ENCODE assay signal across 11 cellular contexts in the genomic region with DNA sequence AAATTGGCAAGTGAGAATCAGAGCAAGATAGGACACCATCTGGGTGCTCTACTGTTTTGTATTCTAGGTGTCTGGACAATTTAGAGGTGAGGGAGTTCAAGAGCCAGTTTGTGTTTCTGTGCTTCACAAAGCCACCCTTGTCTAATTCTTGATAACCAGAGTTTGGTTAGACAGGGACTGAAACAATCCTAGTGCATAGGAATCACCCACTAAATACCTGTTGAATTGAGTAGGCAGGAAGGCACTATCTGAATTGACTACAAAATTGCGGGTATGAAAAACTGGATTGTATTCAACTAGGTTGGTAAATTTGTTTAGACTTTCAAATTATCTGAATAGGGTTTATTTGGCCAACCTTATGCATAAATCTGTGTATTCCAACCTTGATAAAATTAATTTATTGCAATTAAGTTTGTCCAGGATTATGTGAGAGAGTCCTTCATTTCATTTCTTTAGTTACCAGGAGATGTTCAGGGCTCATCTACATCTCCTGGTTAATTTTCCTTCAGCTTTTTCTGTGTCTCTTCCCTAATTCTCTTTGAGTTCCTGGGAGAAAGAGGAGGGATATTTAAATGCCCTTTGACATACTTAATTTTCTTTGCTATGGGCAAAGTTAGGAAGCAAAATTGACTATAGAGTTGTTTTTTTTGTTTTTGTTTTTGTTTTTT. TPM values are rescaled to one million over a fixed set of nuclear protein-coding genes. Genes with fewer than 3 reads are reported as not detected.
DNase-seq lines count a peak whose midpoint lies in the region; FAIRE-seq and TF ChIP-seq lines count a peak whose summit lies in the region.
"Had no signal": no experiment of that assay in that cellular context is flagged by ENCODE, and none has a peak within 500 bp of the region (broad histone marks: within the 10 kb centered on the region; RNA-seq: fewer than 3 reads in every experiment).

No MANE protein-coding gene starts in this region.

- peaks cover 10% of the 10 kb centered on the region for H3K4me1 Mint-ChIP-seq in Caco-2 (ENCODE audit: low read depth, unreplicated experiment)

- H3K36me3 Mint-ChIP-seq in Caco-2 (ENCODE audit: insufficient read depth, unreplicated experiment): peaks cover 44% of the 10 kb centered on the region

- no peak overlapping the region for H3K27ac Mint-ChIP-seq in Caco-2 (ENCODE audit: unreplicated experiment)

- H3K27me3 ChIP-seq in Caco-2 (replicated peaks; ENCODE audit: control insufficient read depth, insufficient read depth, low read length) (no peaks in the 10 kb centered on the region), KMS-11 (ENCODE audit: insufficient read depth, low read depth) (no peaks in the 10 kb centered on the region), brain microvascular endothelial cell (replicated peaks) (no peaks in the 10 kb centered on the region), mucosa of stomach (ENCODE audit: control insufficient read depth, insufficient read depth, low read length) (no peaks in the 10 kb centered on the region)

- H3K4me3 ChIP-seq in Caco-2 (ENCODE audit: low read depth, low read length) (peak overlapping the region; percentile 72), KMS-11 (IDR thresholded peaks at IDR 0.05; ENCODE audit: insufficient read depth, low read depth, low read length) (no peak overlapping the region), brain microvascular endothelial cell (ENCODE audit: low read depth, low read length) (peak overlapping the region; percentile 99), mucosa of stomach (ENCODE audit: low read length) (no peak overlapping the region), lower leg skin (ENCODE audit: low read depth, poor library complexity, severe bottlenecking) (no peak overlapping the region)

- in situ Hi-C loops in brain microvascular endothelial cell (cut with HindIII; ENCODE audit: low pct_ligation_motif_present, low sequenced_read_pairs): no loop called here

- H3K9me3 ChIP-seq in Caco-2 (no peaks in the 10 kb centered on the region), mucosa of stomach (ENCODE audit: control insufficient read depth, low read length) (no peaks in the 10 kb centered on the region)

- no peaks in the 10 kb centered on the region for H4K20me1 ChIP-seq in KMS-11 (ENCODE audit: insufficient read depth)

- no peak overlapping the region for H3K4me3 Mint-ChIP-seq in Caco-2 (ENCODE audit: unreplicated experiment)

- H3K9me3 Mint-ChIP-seq in Caco-2 (ENCODE audit: unreplicated experiment): no peaks in the 10 kb centered on the region
- H3K9me3 Mint-ChIP-seq: activated T-helper 2 cell treated with anti-CD3 and anti-CD28 coated beads, Interferon-gamma antibody, Interleukin-2, Interleukin-4, amounts not matched to agents 10 μg/mL and 5 μg/mL and 100 μg/mL, durations not matched to agents 14 hours and 24 hours and 36 hours had no signal

- H3K4me1 ChIP-seq in Caco-2 (0 out of 2 replicates have a peak, but pooled peaks cover 6% of the 10 kb centered on the region), KMS-11 (ENCODE audit: low read depth, poor library complexity, severe bottlenecking) (peaks cover 42% of the 10 kb centered on the region), mucosa of stomach (ENCODE audit: control insufficient read depth, insufficient read depth, low read length) (no peaks in the 10 kb centered on the region)

- peaks cover 68% of the 10 kb centered on the region for H3K79me2 ChIP-seq in KMS-11 (ENCODE audit: insufficient read depth, low read depth)

- H3K27ac ChIP-seq in KMS-11 (peak overlapping the region; percentile 48; the same call in 1 of the 2 replicates), brain microvascular endothelial cell (peak overlapping the region; percentile 86)

- peak overlapping the region; percentile 64 for H3K4me2 ChIP-seq in KMS-11

- H3K36me3 ChIP-seq in Caco-2 (ENCODE audit: control insufficient read depth, insufficient read depth, low read length) (peaks cover 2% of the 10 kb centered on the region; the same call in 1 of the 2 replicates), KMS-11 (ENCODE audit: insufficient read depth) (no peaks in the 10 kb centered on the region; the same call in 1 of the 2 replicates), brain microvascular endothelial cell (replicated peaks) (no peaks in the 10 kb centered on the region), mucosa of stomach (ENCODE audit: control insufficient read depth, insufficient read depth, low read length) (no peaks in the 10 kb centered on the region)

- intact Hi-C loops in Caco-2 (cut with micrococcal nuclease; ENCODE audit: unreplicated experiment) (no loop called here), lower leg skin (cut with DNase I; ENCODE audit: low total_unique reads) (no loop called here)

- POLR2A ChIA-PET in Caco-2 (lab: Charles Lee): no interaction called here

- peak overlapping the region; percentile 66; the same call in 1 of the 2 replicates for H3K9ac ChIP-seq in KMS-11
- H3K9ac ChIP-seq in mucosa of stomach (ENCODE audit: low read length): peak overlapping the region; percentile 82

- H3K27me3 Mint-ChIP-seq in Caco-2 (ENCODE audit: insufficient read depth, unreplicated experiment): no peaks in the 10 kb centered on the region

- H2AFZ ChIP-seq in KMS-11 (ENCODE audit: low read depth): no peak overlapping the region

- BruUV-seq in Caco-2 (replicated peaks; lab: Mats Ljungman, UMichigan): no TSS peak

- 55 to 60% methylated on average over 1 of the region's 1 CpG for WGBS in lower leg skin, 2 donors

- CTCF ChIA-PET in Caco-2 (lab: Charles Lee): interaction anchor here (0.6 to 3.0 kb wide), 5 partner anchors 17 to 128 kb away, joined by 3 to 34 read pairs (median 3); no protein-coding TSS in a partner anchor

- FAIRE-seq in GM19239 (lab: Jason Lieb, UNC): no peak

- no peak for TF ChIP-seq CTCF in Caco-2 (IDR thresholded peaks at IDR 0.05; ENCODE audit: insufficient read depth in 1 of 2, low read depth in 1 of 2, low read length in 1 of 2, severe bottlenecking in 1 of 2, unreplicated experiment in 1 of 2)
- TF ChIP-seq CTCF in KMS-11 (conservative IDR thresholded peaks at IDR 0.05; ENCODE audit: low read depth, low read length): no peak
- no peak for TF ChIP-seq CTCF in brain microvascular endothelial cell (IDR thresholded peaks at IDR 0.05; ENCODE audit: low read depth, low read length, missing control alignments)
- no peak for TF ChIP-seq CTCF in lower leg skin (IDR thresholded peaks at IDR 0.05)

- no peak for DNase-seq in Caco-2
- DNase-seq in brain microvascular endothelial cell: no peak
- no peak for DNase-seq in lower leg skin (ENCODE audit: low spot score in 2 of 2)
- DNase-seq in SK-N-DZ (ENCODE audit: low spot score): no peak
- no peak for DNase-seq in COLO668 (lab: John Stamatoyannopoulos, UW; ENCODE audit: unreplicated experiment)
- DNase-seq in GM19239 (ENCODE audit: insufficient read length, low spot score): no peak
- DNase-seq: midbrain, NCI-H2107 had no signal

- TF ChIP-seq POLR2A in lower leg skin (IDR thresholded peaks at IDR 0.05): no peak

RNA-seq across cellular contexts. Expression of a gene that starts 1.7 kb away (rescaled TPM):
- total RNA-seq in Caco-2 (2022) (221 and 237 TPM in 2 replicates), lower leg skin (10 to 100 TPM in 1 of 4 donors, 1 to 10 TPM in 3; 5.9 to 10.2 (median 7.3) TPM)
- polyA plus RNA-seq in SK-N-DZ (2014; cell fraction: cytosol; rRNA removed): 121 and 138 TPM in 2 replicates
- 484 and 677 TPM in 2 replicates for polyA plus RNA-seq in SK-N-DZ (2014; cell fraction: nucleus; rRNA removed)

RNA-seq across cellular contexts. Expression of a gene that starts 18.1 kb away (rescaled TPM):
- total RNA-seq in Caco-2 (2022) (444 and 469 TPM in 2 replicates), lower leg skin (100 to 1,000 TPM; 115 to 152 (median 125) TPM)
- 78.5 and 86.3 TPM in 2 replicates for polyA plus RNA-seq in SK-N-DZ (2014; cell fraction: cytosol; rRNA removed)
- 30.3 and 34.7 TPM in 2 replicates for polyA plus RNA-seq in SK-N-DZ (2014; cell fraction: nucleus; rRNA removed)

Comparison
In these comparisons a context has a peak if more than half of its experiments do, and no peak if none do; other contexts are left out.
1. H3K4me3 ChIP-seq: peak in Caco-2 (single experiment) and brain microvascular endothelial cell (single experiment); none in KMS-11 (single experiment), mucosa of stomach (single experiment) and lower leg skin (single experiment).
2. RNA of a gene that starts 1.7 kb away (total RNA-seq): 221 to 237 TPM in Caco-2; 5.9 to 10.2 TPM in lower leg skin; every median in the first group is over 10 times any median in the second.